1 cellular context compared by ENCODE assay signal in the genomic region with DNA sequence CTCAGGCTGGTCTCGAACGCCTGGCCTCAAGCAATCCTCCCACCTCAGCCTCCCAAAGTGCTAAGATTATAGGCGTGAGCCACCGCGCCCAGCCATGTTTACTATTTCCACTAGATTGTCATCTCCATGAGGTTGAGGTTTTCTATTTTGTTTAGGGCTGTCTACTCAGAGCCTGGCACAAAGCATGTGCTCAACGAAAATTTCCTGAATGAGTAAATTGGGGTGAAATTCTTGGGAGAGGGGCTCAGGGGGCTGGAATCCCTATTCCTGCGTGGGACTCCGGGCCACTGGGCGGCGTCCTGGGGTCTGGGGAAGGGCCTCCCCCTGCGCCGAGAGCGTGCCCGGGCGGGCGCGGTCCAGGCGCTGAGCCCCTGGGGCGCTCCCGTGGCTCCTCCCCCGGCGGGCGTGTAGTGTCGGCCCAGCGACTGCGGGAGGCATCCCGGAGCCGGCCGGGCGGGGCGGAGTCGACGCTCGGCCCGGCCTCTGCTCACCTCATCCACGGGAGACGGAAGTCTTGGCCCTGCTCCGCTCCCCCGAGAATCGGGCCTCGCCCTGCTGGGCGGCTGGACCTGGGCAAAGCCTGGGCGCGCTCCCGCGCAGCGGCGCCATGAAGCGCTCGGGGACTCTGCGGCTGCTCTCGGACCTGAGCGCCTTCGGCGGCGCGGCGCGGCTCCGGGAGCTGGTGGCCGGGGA.
TF ChIP-seq lines count a peak whose summit lies in the region.

A gene (plus strand): TSS at position 482 of the 693 bp plus-strand sequence. CDS start 126 bp downstream, at position 608.

TF ChIP-seq in HepG2, 621 proteins besides CTCF, POLR2A, EP300 and RAD21 (continued from another document and continues in another):
- TF ChIP-seq DNMT3B (CRISPR knock-in tag; conservative IDR thresholded peaks at IDR 0.05) (0 out of 2 replicates have a peak, but pooled peaks have one; percentile 56), SALL1 (CRISPR knock-in tag; IDR thresholded peaks at IDR 0.05) (peak; percentile 59), TEAD2 (CRISPR knock-in tag; IDR thresholded peaks at IDR 0.05) (no peak), PHF20 (CRISPR knock-in tag; IDR thresholded peaks at IDR 0.05) (peak; percentile 89), MBD4 (IDR thresholded peaks at IDR 0.05; ENCODE audit: borderline replicate concordance, low read length) (no peak), GABPB1 (CRISPR knock-in tag; IDR thresholded peaks at IDR 0.05) (peak; percentile 91), ARNT (IDR thresholded peaks at IDR 0.05) (no peak), ZNF891 (CRISPR knock-in tag; IDR thresholded peaks at IDR 0.05) (peak; percentile 88; the same call in 1 of the 2 replicates), MEIS1 (CRISPR knock-in tag; IDR thresholded peaks at IDR 0.05; ENCODE audit: borderline replicate concordance) (no peak), ZIK1 (CRISPR knock-in tag; IDR thresholded peaks at IDR 0.05; ENCODE audit: borderline replicate concordance, low read depth) (peak; percentile 78; the same call in 1 of the 2 replicates), MXD4 (CRISPR knock-in tag; IDR thresholded peaks at IDR 0.05) (peak; percentile 45; the same call in 1 of the 2 replicates), ZNF883 (CRISPR knock-in tag; IDR thresholded peaks at IDR 0.05; ENCODE audit: not compliant biosample characterization) (peak; percentile 63), HHEX (CRISPR knock-in tag; IDR thresholded peaks at IDR 0.05) (no peak), HOXA5 (CRISPR knock-in tag; IDR thresholded peaks at IDR 0.05) (no peak; the same call in 1 of the 2 replicates), ZMYM3 (CRISPR knock-in tag; IDR thresholded peaks at IDR 0.05) (peak; percentile 94), KAT7 (CRISPR knock-in tag; IDR thresholded peaks at IDR 0.05; ENCODE audit: borderline replicate concordance) (0 out of 2 replicates have a peak, but pooled peaks have one; percentile 25), MTF1 (CRISPR knock-in tag; IDR thresholded peaks at IDR 0.05) (no peak), NR2F6 (IDR thresholded peaks at IDR 0.05) (no peak), NR2F6 (CRISPR knock-in tag; IDR thresholded peaks at IDR 0.05) (no peak), ZNF136 (CRISPR knock-in tag; IDR thresholded peaks at IDR 0.05; ENCODE audit: low read depth) (peak; percentile 64; the same call in 1 of the 2 replicates), CENPX (CRISPR knock-in tag; IDR thresholded peaks at IDR 0.05) (no peak), SETDB1 (CRISPR knock-in tag; IDR thresholded peaks at IDR 0.05; ENCODE audit: borderline replicate concordance) (no peak), HOXD1 (CRISPR knock-in tag; IDR thresholded peaks at IDR 0.05) (peak; percentile 35; the same call in 1 of the 2 replicates), NFRKB (IDR thresholded peaks at IDR 0.05) (no peak), SSRP1 (CRISPR knock-in tag; IDR thresholded peaks at IDR 0.05) (no peak), ZFX (CRISPR knock-in tag; IDR thresholded peaks at IDR 0.05; ENCODE audit: low read depth) (peak; percentile 90; the same call in 1 of the 2 replicates), MEIS2 (CRISPR knock-in tag; IDR thresholded peaks at IDR 0.05) (peak; percentile 48; the same call in 1 of the 2 replicates), ZFP36 (IDR thresholded peaks at IDR 0.05; ENCODE audit: borderline replicate concordance, low read depth, low read length, partially characterized antibody) (no peak), AGO1 (IDR thresholded peaks at IDR 0.05; ENCODE audit: low read depth, low read length, poor library complexity, severe bottlenecking) (no peak), HNRNPLL (IDR thresholded peaks at IDR 0.05; ENCODE audit: low read depth, low read length, poor library complexity, severe bottlenecking) (peak; percentile 90), ZNF331 (CRISPR knock-in tag; IDR thresholded peaks at IDR 0.05) (peak; percentile 31; the same call in 1 of the 2 replicates), THAP11 (CRISPR knock-in tag; IDR thresholded peaks at IDR 0.05) (peak; percentile 90), ZSCAN31 (CRISPR knock-in tag; IDR thresholded peaks at IDR 0.05; ENCODE audit: low read depth) (peak; percentile 53), ELF3 (CRISPR knock-in tag; IDR thresholded peaks at IDR 0.05) (peak; percentile 53), ZNF441 (CRISPR knock-in tag; IDR thresholded peaks at IDR 0.05; ENCODE audit: borderline replicate concordance) (peak; percentile 99), ZBTB20 (CRISPR knock-in tag; IDR thresholded peaks at IDR 0.05; ENCODE audit: borderline replicate concordance, low read depth) (0 out of 2 replicates have a peak, but pooled peaks have one; percentile 26), ZNF543 (CRISPR knock-in tag; IDR thresholded peaks at IDR 0.05) (0 out of 2 replicates have a peak, but pooled peaks have one; percentile 30)
- TF ChIP-seq, protein P1, sequence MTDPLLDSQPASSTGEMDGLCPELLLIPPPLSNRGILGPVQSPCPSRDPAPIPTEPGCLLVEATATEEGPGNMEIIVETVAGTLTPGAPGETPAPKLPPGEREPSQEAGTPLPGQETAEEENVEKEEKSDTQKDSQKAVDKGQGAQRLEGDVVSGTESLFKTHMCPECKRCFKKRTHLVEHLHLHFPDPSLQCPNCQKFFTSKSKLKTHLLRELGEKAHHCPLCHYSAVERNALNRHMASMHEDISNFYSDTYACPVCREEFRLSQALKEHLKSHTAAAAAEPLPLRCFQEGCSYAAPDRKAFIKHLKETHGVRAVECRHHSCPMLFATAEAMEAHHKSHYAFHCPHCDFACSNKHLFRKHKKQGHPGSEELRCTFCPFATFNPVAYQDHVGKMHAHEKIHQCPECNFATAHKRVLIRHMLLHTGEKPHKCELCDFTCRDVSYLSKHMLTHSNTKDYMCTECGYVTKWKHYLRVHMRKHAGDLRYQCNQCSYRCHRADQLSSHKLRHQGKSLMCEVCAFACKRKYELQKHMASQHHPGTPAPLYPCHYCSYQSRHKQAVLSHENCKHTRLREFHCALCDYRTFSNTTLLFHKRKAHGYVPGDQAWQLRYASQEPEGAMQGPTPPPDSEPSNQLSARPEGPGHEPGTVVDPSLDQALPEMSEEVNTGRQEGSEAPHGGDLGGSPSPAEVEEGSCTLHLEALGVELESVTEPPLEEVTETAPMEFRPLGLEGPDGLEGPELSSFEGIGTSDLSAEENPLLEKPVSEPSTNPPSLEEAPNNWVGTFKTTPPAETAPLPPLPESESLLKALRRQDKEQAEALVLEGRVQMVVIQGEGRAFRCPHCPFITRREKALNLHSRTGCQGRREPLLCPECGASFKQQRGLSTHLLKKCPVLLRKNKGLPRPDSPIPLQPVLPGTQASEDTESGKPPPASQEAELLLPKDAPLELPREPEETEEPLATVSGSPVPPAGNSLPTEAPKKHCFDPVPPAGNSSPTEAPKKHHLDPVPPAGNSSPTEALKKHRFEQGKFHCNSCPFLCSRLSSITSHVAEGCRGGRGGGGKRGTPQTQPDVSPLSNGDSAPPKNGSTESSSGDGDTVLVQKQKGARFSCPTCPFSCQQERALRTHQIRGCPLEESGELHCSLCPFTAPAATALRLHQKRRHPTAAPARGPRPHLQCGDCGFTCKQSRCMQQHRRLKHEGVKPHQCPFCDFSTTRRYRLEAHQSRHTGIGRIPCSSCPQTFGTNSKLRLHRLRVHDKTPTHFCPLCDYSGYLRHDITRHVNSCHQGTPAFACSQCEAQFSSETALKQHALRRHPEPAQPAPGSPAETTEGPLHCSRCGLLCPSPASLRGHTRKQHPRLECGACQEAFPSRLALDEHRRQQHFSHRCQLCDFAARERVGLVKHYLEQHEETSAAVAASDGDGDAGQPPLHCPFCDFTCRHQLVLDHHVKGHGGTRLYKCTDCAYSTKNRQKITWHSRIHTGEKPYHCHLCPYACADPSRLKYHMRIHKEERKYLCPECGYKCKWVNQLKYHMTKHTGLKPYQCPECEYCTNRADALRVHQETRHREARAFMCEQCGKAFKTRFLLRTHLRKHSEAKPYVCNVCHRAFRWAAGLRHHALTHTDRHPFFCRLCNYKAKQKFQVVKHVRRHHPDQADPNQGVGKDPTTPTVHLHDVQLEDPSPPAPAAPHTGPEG (CRISPR knock-in tag; IDR thresholded peaks at IDR 0.05) = no peak
- TF ChIP-seq, protein P2, sequence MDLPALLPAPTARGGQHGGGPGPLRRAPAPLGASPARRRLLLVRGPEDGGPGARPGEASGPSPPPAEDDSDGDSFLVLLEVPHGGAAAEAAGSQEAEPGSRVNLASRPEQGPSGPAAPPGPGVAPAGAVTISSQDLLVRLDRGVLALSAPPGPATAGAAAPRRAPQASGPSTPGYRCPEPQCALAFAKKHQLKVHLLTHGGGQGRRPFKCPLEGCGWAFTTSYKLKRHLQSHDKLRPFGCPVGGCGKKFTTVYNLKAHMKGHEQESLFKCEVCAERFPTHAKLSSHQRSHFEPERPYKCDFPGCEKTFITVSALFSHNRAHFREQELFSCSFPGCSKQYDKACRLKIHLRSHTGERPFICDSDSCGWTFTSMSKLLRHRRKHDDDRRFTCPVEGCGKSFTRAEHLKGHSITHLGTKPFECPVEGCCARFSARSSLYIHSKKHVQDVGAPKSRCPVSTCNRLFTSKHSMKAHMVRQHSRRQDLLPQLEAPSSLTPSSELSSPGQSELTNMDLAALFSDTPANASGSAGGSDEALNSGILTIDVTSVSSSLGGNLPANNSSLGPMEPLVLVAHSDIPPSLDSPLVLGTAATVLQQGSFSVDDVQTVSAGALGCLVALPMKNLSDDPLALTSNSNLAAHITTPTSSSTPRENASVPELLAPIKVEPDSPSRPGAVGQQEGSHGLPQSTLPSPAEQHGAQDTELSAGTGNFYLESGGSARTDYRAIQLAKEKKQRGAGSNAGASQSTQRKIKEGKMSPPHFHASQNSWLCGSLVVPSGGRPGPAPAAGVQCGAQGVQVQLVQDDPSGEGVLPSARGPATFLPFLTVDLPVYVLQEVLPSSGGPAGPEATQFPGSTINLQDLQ (CRISPR knock-in tag; IDR thresholded peaks at IDR 0.05) = 0 out of 2 replicates have a peak, but pooled peaks have one; percentile 75
- TF ChIP-seq, protein P3, sequence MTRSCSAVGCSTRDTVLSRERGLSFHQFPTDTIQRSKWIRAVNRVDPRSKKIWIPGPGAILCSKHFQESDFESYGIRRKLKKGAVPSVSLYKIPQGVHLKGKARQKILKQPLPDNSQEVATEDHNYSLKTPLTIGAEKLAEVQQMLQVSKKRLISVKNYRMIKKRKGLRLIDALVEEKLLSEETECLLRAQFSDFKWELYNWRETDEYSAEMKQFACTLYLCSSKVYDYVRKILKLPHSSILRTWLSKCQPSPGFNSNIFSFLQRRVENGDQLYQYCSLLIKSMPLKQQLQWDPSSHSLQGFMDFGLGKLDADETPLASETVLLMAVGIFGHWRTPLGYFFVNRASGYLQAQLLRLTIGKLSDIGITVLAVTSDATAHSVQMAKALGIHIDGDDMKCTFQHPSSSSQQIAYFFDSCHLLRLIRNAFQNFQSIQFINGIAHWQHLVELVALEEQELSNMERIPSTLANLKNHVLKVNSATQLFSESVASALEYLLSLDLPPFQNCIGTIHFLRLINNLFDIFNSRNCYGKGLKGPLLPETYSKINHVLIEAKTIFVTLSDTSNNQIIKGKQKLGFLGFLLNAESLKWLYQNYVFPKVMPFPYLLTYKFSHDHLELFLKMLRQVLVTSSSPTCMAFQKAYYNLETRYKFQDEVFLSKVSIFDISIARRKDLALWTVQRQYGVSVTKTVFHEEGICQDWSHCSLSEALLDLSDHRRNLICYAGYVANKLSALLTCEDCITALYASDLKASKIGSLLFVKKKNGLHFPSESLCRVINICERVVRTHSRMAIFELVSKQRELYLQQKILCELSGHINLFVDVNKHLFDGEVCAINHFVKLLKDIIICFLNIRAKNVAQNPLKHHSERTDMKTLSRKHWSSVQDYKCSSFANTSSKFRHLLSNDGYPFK (CRISPR knock-in tag; IDR thresholded peaks at IDR 0.05; ENCODE audit: borderline replicate concordance) = no peak
- TF ChIP-seq, protein P4, sequence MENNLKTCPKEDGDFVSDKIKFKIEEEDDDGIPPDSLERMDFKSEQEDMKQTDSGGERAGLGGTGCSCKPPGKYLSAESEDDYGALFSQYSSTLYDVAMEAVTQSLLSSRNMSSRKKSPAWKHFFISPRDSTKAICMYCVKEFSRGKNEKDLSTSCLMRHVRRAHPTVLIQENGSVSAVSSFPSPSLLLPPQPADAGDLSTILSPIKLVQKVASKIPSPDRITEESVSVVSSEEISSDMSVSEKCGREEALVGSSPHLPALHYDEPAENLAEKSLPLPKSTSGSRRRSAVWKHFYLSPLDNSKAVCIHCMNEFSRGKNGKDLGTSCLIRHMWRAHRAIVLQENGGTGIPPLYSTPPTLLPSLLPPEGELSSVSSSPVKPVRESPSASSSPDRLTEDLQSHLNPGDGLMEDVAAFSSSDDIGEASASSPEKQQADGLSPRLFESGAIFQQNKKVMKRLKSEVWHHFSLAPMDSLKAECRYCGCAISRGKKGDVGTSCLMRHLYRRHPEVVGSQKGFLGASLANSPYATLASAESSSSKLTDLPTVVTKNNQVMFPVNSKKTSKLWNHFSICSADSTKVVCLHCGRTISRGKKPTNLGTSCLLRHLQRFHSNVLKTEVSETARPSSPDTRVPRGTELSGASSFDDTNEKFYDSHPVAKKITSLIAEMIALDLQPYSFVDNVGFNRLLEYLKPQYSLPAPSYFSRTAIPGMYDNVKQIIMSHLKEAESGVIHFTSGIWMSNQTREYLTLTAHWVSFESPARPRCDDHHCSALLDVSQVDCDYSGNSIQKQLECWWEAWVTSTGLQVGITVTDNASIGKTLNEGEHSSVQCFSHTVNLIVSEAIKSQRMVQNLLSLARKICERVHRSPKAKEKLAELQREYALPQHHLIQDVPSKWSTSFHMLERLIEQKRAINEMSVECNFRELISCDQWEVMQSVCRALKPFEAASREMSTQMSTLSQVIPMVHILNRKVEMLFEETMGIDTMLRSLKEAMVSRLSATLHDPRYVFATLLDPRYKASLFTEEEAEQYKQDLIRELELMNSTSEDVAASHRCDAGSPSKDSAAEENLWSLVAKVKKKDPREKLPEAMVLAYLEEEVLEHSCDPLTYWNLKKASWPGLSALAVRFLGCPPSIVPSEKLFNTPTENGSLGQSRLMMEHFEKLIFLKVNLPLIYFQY (CRISPR knock-in tag; IDR thresholded peaks at IDR 0.05; ENCODE audit: borderline replicate concordance) = no peak
- TF ChIP-seq, protein P5, sequence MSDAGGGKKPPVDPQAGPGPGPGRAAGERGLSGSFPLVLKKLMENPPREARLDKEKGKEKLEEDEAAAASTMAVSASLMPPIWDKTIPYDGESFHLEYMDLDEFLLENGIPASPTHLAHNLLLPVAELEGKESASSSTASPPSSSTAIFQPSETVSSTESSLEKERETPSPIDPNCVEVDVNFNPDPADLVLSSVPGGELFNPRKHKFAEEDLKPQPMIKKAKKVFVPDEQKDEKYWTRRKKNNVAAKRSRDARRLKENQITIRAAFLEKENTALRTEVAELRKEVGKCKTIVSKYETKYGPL (CRISPR knock-in tag; IDR thresholded peaks at IDR 0.05) = peak; percentile 57; the same call in 1 of the 2 replicates
- TF ChIP-seq, protein P6, sequence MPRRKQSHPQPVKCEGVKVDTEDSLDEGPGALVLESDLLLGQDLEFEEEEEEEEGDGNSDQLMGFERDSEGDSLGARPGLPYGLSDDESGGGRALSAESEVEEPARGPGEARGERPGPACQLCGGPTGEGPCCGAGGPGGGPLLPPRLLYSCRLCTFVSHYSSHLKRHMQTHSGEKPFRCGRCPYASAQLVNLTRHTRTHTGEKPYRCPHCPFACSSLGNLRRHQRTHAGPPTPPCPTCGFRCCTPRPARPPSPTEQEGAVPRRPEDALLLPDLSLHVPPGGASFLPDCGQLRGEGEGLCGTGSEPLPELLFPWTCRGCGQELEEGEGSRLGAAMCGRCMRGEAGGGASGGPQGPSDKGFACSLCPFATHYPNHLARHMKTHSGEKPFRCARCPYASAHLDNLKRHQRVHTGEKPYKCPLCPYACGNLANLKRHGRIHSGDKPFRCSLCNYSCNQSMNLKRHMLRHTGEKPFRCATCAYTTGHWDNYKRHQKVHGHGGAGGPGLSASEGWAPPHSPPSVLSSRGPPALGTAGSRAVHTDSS (CRISPR knock-in tag; conservative IDR thresholded peaks at IDR 0.05) = 0 out of 2 replicates have a peak, but pooled peaks have one; percentile 14
